8 cellular contexts compared by ENCODE assay signal in the genomic region with DNA sequence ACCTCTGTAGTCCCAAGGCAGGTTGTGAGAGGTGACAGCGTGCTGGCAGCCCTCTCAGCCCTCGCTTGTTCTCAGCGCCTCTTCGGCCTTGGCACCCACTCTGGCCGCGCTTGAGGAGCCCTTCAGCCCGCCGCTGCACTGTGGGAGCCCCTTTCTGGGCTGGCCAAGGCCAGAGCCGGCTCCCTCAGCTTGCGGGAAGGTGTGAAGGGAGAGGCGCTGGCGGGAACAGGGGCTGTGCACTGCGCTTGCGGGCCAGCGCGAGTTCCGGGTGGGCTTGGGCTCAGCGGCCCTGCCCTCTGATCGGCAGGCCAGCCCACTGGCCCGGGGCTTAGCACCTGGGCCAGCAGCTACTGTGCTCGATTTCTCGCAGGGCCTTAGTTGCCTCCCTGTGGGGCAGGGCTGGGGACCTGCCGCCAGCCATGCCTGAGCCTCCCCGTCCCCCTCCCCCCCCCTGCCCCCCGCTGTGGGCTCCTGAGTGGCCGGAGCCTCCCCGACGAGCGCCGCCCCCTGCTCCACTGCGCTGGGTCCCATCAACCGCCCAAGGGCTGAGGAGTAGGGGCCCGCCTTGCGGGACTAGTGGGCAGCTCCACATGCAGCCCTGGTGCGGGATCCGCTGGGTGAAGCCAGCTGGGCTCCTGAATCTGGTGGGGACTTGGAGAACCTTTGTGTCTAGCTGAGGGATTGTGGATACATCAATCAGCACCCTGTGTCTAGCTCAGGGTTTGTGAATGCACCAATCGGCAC.
"Had no signal": no experiment of that assay in that cellular context is flagged by ENCODE, and none has a peak within 500 bp of the region (broad histone marks: within the 10 kb centered on the region; RNA-seq: fewer than 3 reads in every experiment).

No MANE protein-coding gene starts in this region.

- H3K4me3 Mint-ChIP-seq: HFFc6 had no signal

- H3K9me3 ChIP-seq: HAP-1 had no signal

- H3K9ac ChIP-seq: GM23248 had no signal

- H3K4me1 ChIP-seq: HAP-1 had no signal

- DNase-seq: GM23248, GOT3, H7, HFFc6, IMR-90 had no signal

- H3K4me3 ChIP-seq: GM23248, HAP-1 had no signal

- H3K27ac ChIP-seq: GM23248 had no signal

- H2AFZ ChIP-seq: GM23248 had no signal

- H3K27ac Mint-ChIP-seq: HFFc6 had no signal

- FAIRE-seq: HTR-8/SVneo had no signal

- H3K36me3 ChIP-seq: HAP-1 had no signal

- ATAC-seq: HCT116 had no signal
